Comparison of ENCODE assay signal across 10 cellular contexts in the genomic region with DNA sequence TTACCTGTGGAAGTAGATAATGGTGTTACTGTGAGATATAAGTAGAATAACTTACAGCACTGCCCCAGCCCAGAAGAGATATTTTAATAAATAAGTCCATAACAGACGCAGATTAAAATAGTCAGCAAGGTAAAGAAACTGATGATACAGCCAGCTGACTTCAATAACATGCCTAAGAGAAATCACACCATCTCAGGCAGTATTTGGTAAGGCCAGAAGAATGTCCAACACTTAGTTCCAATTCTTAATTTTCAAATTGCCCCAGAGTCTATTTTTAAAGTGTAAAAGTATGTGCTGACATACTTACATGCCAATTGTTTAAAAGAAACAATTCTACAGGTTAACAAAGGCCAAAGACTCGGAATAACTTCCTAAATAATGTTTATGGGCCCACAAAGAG. TPM values are rescaled to one million over a fixed set of nuclear protein-coding genes. Genes with fewer than 3 reads are reported as not detected.
A peak's percentile ranks its signal among the peaks of the same experiment; 100 is the strongest.
DNase-seq lines count a peak whose midpoint lies in the region; ATAC-seq and TF ChIP-seq lines count a peak whose summit lies in the region.
"Had no signal": no experiment of that assay in that cellular context is flagged by ENCODE, and none has a peak within 500 bp of the region (broad histone marks: within the 10 kb centered on the region; RNA-seq: fewer than 3 reads in every experiment).

No MANE protein-coding gene starts in this region.

- H3K27me3 ChIP-seq in BE2C: no peaks in the 10 kb centered on the region
- no peaks in the 10 kb centered on the region for H3K27me3 ChIP-seq in MG63
- H3K27me3 ChIP-seq in CD4-positive, alpha-beta memory T cell (ENCODE audit: insufficient read depth, low read length): peaks cover 23% of the 10 kb centered on the region

- H3K36me3 ChIP-seq in BE2C (no peaks in the 10 kb centered on the region; the same call in 1 of the 2 replicates), MG63 (peaks cover 14% of the 10 kb centered on the region)
- no peaks in the 10 kb centered on the region for H3K36me3 ChIP-seq in CD4-positive, alpha-beta memory T cell (ENCODE audit: insufficient read depth, low read length)

- peaks cover 57% of the 10 kb centered on the region for H3K4me1 Mint-ChIP-seq in dendritic cell treated with granulocyte-macrophage colony-stimulating factor and Interleukin-4, amounts not matched to agents 40 ng/mL and 50 ng/mL, for 4 days (ENCODE audit: low read depth)
- peaks cover 32% of the 10 kb centered on the region for H3K4me1 Mint-ChIP-seq in neural crest cell
- H3K4me1 Mint-ChIP-seq in CD4-positive, alpha-beta memory T cell: peaks cover 11 to 21% (median 15%) of the 10 kb centered on the region in 4 donors

- DNase-seq in BE2C: no peak
- no peak for DNase-seq in MG63
- DNase-seq in neural crest cell (ENCODE audit: low read depth, low spot score): no peak
- DNase-seq in CD4-positive, alpha-beta memory T cell: no peak
- DNase-seq in NCI-H2029 treated with DMSO at 0.1 percent for 48 hours (lab: John Stamatoyannopoulos, UW): no peak
- no peak for DNase-seq in DMS 273 treated with DMSO at 0.1 percent for 48 hours (lab: John Stamatoyannopoulos, UW)
- DNase-seq: GF-D8, NCI-H1092 had no signal

- peak overlapping the region; percentile 83 for H3K4me3 Mint-ChIP-seq in dendritic cell treated with granulocyte-macrophage colony-stimulating factor and Interleukin-4, amounts not matched to agents 40 ng/mL and 50 ng/mL, for 4 days
- peak overlapping the region; percentile 95 for H3K4me3 Mint-ChIP-seq in neural crest cell
- H3K4me3 Mint-ChIP-seq in CD4-positive, alpha-beta memory T cell: peak overlapping the region in 2 of 8 donors; percentile 1 to 14

- no peak for ATAC-seq in GM19351 (IDR thresholded peaks at IDR 0.05; ENCODE audit: unreplicated experiment)

- H3K9me3 ChIP-seq in BE2C (no peaks in the 10 kb centered on the region), MG63 (no peaks in the 10 kb centered on the region)
- H3K9me3 ChIP-seq in CD4-positive, alpha-beta memory T cell (ENCODE audit: control insufficient read depth in 1 of 2, low read length in 2 of 2): no peaks in the 10 kb centered on the region

- CTCF ChIA-PET in CD4-positive, alpha-beta memory T cell (lab: Charles Lee; ENCODE audit: partially characterized antibody): no interaction called here

- no peaks in the 10 kb centered on the region for H3K9me3 Mint-ChIP-seq in dendritic cell treated with granulocyte-macrophage colony-stimulating factor and Interleukin-4, amounts not matched to agents 40 ng/mL and 50 ng/mL, for 4 days
- H3K9me3 Mint-ChIP-seq in neural crest cell: no peaks in the 10 kb centered on the region
- peaks cover 0 to 4% (median 0%) of the 10 kb centered on the region in 8 donors for H3K9me3 Mint-ChIP-seq in CD4-positive, alpha-beta memory T cell

- no peak overlapping the region for H3K27ac ChIP-seq in CD4-positive, alpha-beta memory T cell (ENCODE audit: low read depth, low read length)

- TF ChIP-seq CTCF in BE2C (IDR thresholded peaks at IDR 0.05; ENCODE audit: low read depth, low read length): no peak
- no peak for TF ChIP-seq CTCF in neural crest cell (conservative IDR thresholded peaks at IDR 0.05)

- H3K36me3 Mint-ChIP-seq in dendritic cell treated with granulocyte-macrophage colony-stimulating factor and Interleukin-4, amounts not matched to agents 40 ng/mL and 50 ng/mL, for 4 days (ENCODE audit: low read depth): peaks cover 36% of the 10 kb centered on the region
- peaks cover 4% of the 10 kb centered on the region for H3K36me3 Mint-ChIP-seq in neural crest cell (ENCODE audit: low read depth)
- no peaks in the 10 kb centered on the region for H3K36me3 Mint-ChIP-seq in CD4-positive, alpha-beta memory T cell

- H3K27me3 Mint-ChIP-seq in dendritic cell treated with granulocyte-macrophage colony-stimulating factor and Interleukin-4, amounts not matched to agents 40 ng/mL and 50 ng/mL, for 4 days: no peaks in the 10 kb centered on the region
- H3K27me3 Mint-ChIP-seq in neural crest cell (ENCODE audit: low read depth): peaks cover 2% of the 10 kb centered on the region
- peaks cover 45 to 52% of the 10 kb centered on the region in 2 donors for H3K27me3 Mint-ChIP-seq in CD4-positive, alpha-beta memory T cell

- intact Hi-C loops in dendritic cell treated with granulocyte-macrophage colony-stimulating factor and Interleukin-4, amounts not matched to agents 40 ng/mL and 50 ng/mL, for 4 days (cut with micrococcal nuclease): no loop called here
- intact Hi-C loops in CD4-positive, alpha-beta memory T cell (cut with micrococcal nuclease): no loop called here

- H3K4me1 ChIP-seq in BE2C: peaks cover 5% of the 10 kb centered on the region; the same call in 1 of the 2 replicates
- peaks cover 20% of the 10 kb centered on the region for H3K4me1 ChIP-seq in CD4-positive, alpha-beta memory T cell (ENCODE audit: insufficient read depth, low read length)

- H3K27ac Mint-ChIP-seq in dendritic cell treated with granulocyte-macrophage colony-stimulating factor and Interleukin-4, amounts not matched to agents 40 ng/mL and 50 ng/mL, for 4 days: peak overlapping the region; percentile 89
- H3K27ac Mint-ChIP-seq in neural crest cell (ENCODE audit: unreplicated experiment): no peak overlapping the region
- no peak overlapping the region for H3K27ac Mint-ChIP-seq in CD4-positive, alpha-beta memory T cell

- H3K4me3 ChIP-seq in BE2C (ENCODE audit: low read depth, low read length): peak overlapping the region; percentile 93
- H3K4me3 ChIP-seq in MG63: peak overlapping the region; percentile 87
- no peak overlapping the region for H3K4me3 ChIP-seq in CD4-positive, alpha-beta memory T cell (ENCODE audit: low read length in 2 of 2)

- POLR2A ChIA-PET in CD4-positive, alpha-beta memory T cell (lab: Charles Lee; ENCODE audit: partially characterized antibody): no interaction called here

RNA-seq across cellular contexts. Expression of a gene that starts 1.6 kb away (rescaled TPM):
- 1.6 TPM for polyA plus RNA-seq in BE2C (2012; ENCODE audit: insufficient read depth, insufficient read length, low read depth)
- 50.9 and 62.7 TPM in 2 replicates for total RNA-seq in MG63 (2014; rRNA removed; shearing (Covaris generic); ENCODE audit: low replicate concordance)
- 36.7 and 37.3 TPM in 2 replicates for total RNA-seq in neural crest cell
- under 1 TPM; 0.91 to 0.96 TPM for total RNA-seq in CD4-positive, alpha-beta memory T cell
- polyA plus RNA-seq in CD4-positive, alpha-beta memory T cell: under 1 TPM; 0.03 to 0.26 TPM

Comparison
In these comparisons a context has a peak if more than half of its experiments do, and no peak if none do; other contexts are left out.
1. H3K4me3 ChIP-seq: peak in BE2C (single experiment) and MG63 (single experiment); none in CD4-positive, alpha-beta memory T cell (0 of 2).
2. RNA of a gene that starts 1.6 kb away (total RNA-seq): 50.9 to 62.7 TPM in MG63 and 36.7 to 37.3 TPM in neural crest cell; 0.91 to 0.96 TPM in CD4-positive, alpha-beta memory T cell; every median in the first group is over 10 times any median in the second.